In the genomic region with DNA sequence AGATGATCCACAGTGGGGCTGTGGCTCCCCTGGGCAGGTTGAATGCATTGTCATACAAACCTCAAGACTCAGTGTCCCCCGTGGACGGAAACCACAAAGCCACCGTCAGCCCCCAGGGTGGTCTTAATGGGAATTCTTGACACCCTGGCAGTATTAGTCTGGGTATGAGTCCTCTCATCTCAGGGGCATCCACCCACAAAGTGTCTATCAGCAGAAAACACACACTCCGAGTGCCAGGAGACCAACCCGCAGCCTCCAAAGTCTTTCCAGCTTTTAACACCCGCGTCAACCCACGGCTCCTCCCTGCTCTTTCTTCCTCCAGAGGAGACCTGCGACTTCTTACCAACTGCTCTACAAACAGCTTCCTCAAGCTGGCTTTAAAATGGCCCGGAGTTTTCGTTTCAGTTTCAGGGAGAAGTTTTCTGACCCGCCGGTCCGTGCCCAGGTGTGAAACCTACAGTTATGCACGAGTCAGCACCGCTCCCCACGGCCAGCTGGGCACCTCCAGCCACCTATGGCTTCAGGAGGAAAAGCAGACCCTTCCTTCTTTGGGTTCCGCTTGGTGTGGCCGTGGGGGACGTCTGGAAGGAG, we compare ENCODE assay signal across 9 cellular contexts.
DNase-seq lines count a peak whose midpoint lies in the region; ATAC-seq lines count a peak whose summit lies in the region.
"Had no signal": no experiment of that assay in that cellular context is flagged by ENCODE, and none has a peak within 500 bp of the region (broad histone marks: within the 10 kb centered on the region; RNA-seq: fewer than 3 reads in every experiment).

No MANE protein-coding gene starts in this region.

- no peaks in the 10 kb centered on the region for H3K36me3 ChIP-seq in SK-N-MC (ENCODE audit: insufficient read depth, low read length)

- DNase-seq in SK-N-MC (ENCODE audit: low read depth, low spot score) (no peak), kidney tubule cell (ENCODE audit: low spot score) (peak; percentile 9), T-helper 9 cell (no peak), UCSD-AML1 (lab: John Stamatoyannopoulos, UW; ENCODE audit: unreplicated experiment) (no peak), iPS-NIHi11 (ENCODE audit: low spot score) (no peak)

- H3K27ac ChIP-seq in SK-N-MC = 0 out of 2 replicates have a peak overlapping the region, but pooled peaks have one; percentile 7

- ATAC-seq in GM18870 (IDR thresholded peaks at IDR 0.05; ENCODE audit: unreplicated experiment) (peak; percentile 46), HG02763 (IDR thresholded peaks at IDR 0.05; ENCODE audit: unreplicated experiment) (peak; percentile 37), HG02870 (IDR thresholded peaks at IDR 0.05; ENCODE audit: unreplicated experiment) (no peak)
- ATAC-seq: right cardiac atrium had no signal

- H3K9me3 ChIP-seq in SK-N-MC (ENCODE audit: low read depth, low read length) = no peaks in the 10 kb centered on the region

- H3K9ac ChIP-seq in SK-N-MC (ENCODE audit: insufficient read length) = no peak overlapping the region

- H3K4me3 ChIP-seq in SK-N-MC = no peak overlapping the region
